Comparison of ENCODE assay signal across 1 cellular context in the genomic region with DNA sequence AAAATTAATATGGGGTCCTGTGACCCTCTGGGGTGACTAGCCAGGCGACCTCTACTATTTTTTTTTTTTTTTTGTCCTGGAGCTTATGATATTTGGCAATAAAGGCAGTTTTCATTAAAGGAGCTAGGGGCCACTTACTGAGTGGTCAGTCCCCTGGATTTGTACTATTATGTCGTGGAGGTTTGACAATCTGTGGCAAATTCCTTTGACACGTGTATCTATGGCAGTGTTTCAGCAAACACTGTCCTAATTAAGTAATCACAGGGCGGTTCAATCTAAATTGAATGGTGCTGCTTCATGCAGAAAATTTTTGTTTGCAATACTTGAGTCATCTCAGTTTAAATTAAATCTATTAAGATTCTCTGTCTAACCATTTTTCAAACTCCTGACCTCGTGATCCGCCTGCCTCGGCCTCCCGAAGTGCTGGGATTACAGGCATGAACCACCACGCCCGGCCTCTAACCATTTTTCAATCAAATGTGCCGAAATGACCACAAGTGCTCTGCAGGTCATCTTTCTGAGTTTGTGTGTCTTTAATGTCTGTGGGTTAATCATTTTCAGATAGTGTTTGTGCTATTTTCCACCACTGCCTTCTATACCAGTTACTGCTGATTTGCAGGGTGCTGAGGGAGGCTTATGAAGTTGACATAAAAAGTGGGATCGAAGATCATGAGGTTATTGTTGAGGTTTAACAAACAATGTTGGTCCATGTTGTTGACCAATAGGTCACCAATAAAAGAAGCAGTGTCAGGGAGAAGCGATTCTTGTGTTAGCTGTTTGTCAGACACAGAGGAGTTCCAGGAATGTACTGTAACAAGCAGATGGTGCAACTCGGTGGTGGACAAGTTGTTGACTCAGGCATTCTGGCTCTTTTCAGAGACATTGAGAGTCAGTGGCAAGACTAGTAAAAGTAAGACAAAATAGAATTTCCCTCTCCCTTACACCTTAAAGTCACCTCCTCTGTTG.
A peak's percentile ranks its signal among the peaks of the same experiment; 100 is the strongest.
TF ChIP-seq lines count a peak whose summit lies in the region.

No MANE protein-coding gene starts in this region.

TF ChIP-seq in HepG2, 621 proteins besides CTCF, POLR2A, EP300 and RAD21 (continued from another document and continues in another):
- TF ChIP-seq, protein P1, sequence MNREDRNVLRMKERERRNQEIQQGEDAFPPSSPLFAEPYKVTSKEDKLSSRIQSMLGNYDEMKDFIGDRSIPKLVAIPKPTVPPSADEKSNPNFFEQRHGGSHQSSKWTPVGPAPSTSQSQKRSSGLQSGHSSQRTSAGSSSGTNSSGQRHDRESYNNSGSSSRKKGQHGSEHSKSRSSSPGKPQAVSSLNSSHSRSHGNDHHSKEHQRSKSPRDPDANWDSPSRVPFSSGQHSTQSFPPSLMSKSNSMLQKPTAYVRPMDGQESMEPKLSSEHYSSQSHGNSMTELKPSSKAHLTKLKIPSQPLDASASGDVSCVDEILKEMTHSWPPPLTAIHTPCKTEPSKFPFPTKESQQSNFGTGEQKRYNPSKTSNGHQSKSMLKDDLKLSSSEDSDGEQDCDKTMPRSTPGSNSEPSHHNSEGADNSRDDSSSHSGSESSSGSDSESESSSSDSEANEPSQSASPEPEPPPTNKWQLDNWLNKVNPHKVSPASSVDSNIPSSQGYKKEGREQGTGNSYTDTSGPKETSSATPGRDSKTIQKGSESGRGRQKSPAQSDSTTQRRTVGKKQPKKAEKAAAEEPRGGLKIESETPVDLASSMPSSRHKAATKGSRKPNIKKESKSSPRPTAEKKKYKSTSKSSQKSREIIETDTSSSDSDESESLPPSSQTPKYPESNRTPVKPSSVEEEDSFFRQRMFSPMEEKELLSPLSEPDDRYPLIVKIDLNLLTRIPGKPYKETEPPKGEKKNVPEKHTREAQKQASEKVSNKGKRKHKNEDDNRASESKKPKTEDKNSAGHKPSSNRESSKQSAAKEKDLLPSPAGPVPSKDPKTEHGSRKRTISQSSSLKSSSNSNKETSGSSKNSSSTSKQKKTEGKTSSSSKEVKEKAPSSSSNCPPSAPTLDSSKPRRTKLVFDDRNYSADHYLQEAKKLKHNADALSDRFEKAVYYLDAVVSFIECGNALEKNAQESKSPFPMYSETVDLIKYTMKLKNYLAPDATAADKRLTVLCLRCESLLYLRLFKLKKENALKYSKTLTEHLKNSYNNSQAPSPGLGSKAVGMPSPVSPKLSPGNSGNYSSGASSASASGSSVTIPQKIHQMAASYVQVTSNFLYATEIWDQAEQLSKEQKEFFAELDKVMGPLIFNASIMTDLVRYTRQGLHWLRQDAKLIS (CRISPR knock-in tag; IDR thresholded peaks at IDR 0.05) = peak; percentile 81; the same call in 1 of the 2 replicates
- TF ChIP-seq PITX1 (CRISPR knock-in tag; IDR thresholded peaks at IDR 0.05) = peak; percentile 97
- no peak for TF ChIP-seq ZC3H4 (CRISPR knock-in tag; IDR thresholded peaks at IDR 0.05; ENCODE audit: borderline replicate concordance)
- no peak for TF ChIP-seq KLF15 (CRISPR knock-in tag; IDR thresholded peaks at IDR 0.05; ENCODE audit: borderline replicate concordance)
- TF ChIP-seq ZNF160 (CRISPR knock-in tag; IDR thresholded peaks at IDR 0.05) = no peak; the same call in 1 of the 2 replicates
- peak; percentile 43; the same call in 1 of the 2 replicates for TF ChIP-seq ARNT2 (CRISPR knock-in tag; IDR thresholded peaks at IDR 0.05; ENCODE audit: low read depth)
- TF ChIP-seq SRSF4 (IDR thresholded peaks at IDR 0.05; ENCODE audit: low read depth, low read length, poor library complexity, severe bottlenecking) = no peak
- TF ChIP-seq, protein P2, sequence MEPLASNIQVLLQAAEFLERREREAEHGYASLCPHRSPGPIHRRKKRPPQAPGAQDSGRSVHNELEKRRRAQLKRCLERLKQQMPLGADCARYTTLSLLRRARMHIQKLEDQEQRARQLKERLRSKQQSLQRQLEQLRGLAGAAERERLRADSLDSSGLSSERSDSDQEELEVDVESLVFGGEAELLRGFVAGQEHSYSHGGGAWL (CRISPR knock-in tag; IDR thresholded peaks at IDR 0.05) = no peak
- TF ChIP-seq, protein P3, sequence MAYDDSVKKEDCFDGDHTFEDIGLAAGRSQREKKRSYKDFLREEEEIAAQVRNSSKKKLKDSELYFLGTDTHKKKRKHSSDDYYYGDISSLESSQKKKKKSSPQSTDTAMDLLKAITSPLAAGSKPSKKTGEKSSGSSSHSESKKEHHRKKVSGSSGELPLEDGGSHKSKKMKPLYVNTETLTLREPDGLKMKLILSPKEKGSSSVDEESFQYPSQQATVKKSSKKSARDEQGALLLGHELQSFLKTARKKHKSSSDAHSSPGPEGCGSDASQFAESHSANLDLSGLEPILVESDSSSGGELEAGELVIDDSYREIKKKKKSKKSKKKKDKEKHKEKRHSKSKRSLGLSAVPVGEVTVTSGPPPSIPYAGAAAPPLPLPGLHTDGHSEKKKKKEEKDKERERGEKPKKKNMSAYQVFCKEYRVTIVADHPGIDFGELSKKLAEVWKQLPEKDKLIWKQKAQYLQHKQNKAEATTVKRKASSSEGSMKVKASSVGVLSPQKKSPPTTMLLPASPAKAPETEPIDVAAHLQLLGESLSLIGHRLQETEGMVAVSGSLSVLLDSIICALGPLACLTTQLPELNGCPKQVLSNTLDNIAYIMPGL (CRISPR knock-in tag; IDR thresholded peaks at IDR 0.05; ENCODE audit: borderline replicate concordance in 1 of 2, low read depth in 1 of 2) = peak in 1 of 2 experiments; percentile 40; a peak in 1 of 4 replicates
- no peak for TF ChIP-seq NONO (IDR thresholded peaks at IDR 0.05)
- TF ChIP-seq NONO (CRISPR knock-in tag; conservative IDR thresholded peaks at IDR 0.05) = peak; percentile 96
- TF ChIP-seq DR1 (CRISPR knock-in tag; IDR thresholded peaks at IDR 0.05) = no peak; the same call in none of the 2 replicates
- peak; percentile 54; the same call in 1 of the 2 replicates for TF ChIP-seq FOXC1 (CRISPR knock-in tag; IDR thresholded peaks at IDR 0.05; ENCODE audit: borderline replicate concordance)
- TF ChIP-seq, protein P4, sequence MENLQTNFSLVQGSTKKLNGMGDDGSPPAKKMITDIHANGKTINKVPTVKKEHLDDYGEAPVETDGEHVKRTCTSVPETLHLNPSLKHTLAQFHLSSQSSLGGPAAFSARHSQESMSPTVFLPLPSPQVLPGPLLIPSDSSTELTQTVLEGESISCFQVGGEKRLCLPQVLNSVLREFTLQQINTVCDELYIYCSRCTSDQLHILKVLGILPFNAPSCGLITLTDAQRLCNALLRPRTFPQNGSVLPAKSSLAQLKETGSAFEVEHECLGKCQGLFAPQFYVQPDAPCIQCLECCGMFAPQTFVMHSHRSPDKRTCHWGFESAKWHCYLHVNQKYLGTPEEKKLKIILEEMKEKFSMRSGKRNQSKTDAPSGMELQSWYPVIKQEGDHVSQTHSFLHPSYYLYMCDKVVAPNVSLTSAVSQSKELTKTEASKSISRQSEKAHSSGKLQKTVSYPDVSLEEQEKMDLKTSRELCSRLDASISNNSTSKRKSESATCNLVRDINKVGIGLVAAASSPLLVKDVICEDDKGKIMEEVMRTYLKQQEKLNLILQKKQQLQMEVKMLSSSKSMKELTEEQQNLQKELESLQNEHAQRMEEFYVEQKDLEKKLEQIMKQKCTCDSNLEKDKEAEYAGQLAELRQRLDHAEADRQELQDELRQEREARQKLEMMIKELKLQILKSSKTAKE (CRISPR knock-in tag; IDR thresholded peaks at IDR 0.05; ENCODE audit: borderline replicate concordance) = peak; percentile 95
- peak; percentile 62; the same call in 1 of the 2 replicates for TF ChIP-seq RFXAP (CRISPR knock-in tag; IDR thresholded peaks at IDR 0.05; ENCODE audit: borderline replicate concordance)
- TF ChIP-seq RCOR2 (CRISPR knock-in tag; IDR thresholded peaks at IDR 0.05) = peak; percentile 93
- no peak for TF ChIP-seq HDAC6 (IDR thresholded peaks at IDR 0.05; ENCODE audit: low read depth, low read length)
- peak; percentile 99 for TF ChIP-seq FOXP1 (IDR thresholded peaks at IDR 0.05)
- TF ChIP-seq FOXP1 (CRISPR knock-in tag; IDR thresholded peaks at IDR 0.05) = peak; percentile 99
- TF ChIP-seq SRSF1 (optimal IDR thresholded peaks at IDR 0.05; ENCODE audit: low read depth, low read length) = no peak
- peak; percentile 85 for TF ChIP-seq JUND (CRISPR knock-in tag; IDR thresholded peaks at IDR 0.05)
- TF ChIP-seq HES4 (CRISPR knock-in tag; IDR thresholded peaks at IDR 0.05; ENCODE audit: borderline replicate concordance) = no peak
- peak; percentile 90 for TF ChIP-seq MAFF (IDR thresholded peaks at IDR 0.05; ENCODE audit: low read depth, low read length)
- peak; percentile 99 for TF ChIP-seq REPIN1 (CRISPR knock-in tag; IDR thresholded peaks at IDR 0.05; ENCODE audit: borderline replicate concordance, low read depth)
- TF ChIP-seq ZNF230 (CRISPR knock-in tag; IDR thresholded peaks at IDR 0.05) = no peak
- no peak for TF ChIP-seq CENPX (CRISPR knock-in tag; IDR thresholded peaks at IDR 0.05)
- TF ChIP-seq EED (CRISPR knock-in tag; IDR thresholded peaks at IDR 0.05) = no peak; the same call in 1 of the 2 replicates
- TF ChIP-seq, protein P5, sequence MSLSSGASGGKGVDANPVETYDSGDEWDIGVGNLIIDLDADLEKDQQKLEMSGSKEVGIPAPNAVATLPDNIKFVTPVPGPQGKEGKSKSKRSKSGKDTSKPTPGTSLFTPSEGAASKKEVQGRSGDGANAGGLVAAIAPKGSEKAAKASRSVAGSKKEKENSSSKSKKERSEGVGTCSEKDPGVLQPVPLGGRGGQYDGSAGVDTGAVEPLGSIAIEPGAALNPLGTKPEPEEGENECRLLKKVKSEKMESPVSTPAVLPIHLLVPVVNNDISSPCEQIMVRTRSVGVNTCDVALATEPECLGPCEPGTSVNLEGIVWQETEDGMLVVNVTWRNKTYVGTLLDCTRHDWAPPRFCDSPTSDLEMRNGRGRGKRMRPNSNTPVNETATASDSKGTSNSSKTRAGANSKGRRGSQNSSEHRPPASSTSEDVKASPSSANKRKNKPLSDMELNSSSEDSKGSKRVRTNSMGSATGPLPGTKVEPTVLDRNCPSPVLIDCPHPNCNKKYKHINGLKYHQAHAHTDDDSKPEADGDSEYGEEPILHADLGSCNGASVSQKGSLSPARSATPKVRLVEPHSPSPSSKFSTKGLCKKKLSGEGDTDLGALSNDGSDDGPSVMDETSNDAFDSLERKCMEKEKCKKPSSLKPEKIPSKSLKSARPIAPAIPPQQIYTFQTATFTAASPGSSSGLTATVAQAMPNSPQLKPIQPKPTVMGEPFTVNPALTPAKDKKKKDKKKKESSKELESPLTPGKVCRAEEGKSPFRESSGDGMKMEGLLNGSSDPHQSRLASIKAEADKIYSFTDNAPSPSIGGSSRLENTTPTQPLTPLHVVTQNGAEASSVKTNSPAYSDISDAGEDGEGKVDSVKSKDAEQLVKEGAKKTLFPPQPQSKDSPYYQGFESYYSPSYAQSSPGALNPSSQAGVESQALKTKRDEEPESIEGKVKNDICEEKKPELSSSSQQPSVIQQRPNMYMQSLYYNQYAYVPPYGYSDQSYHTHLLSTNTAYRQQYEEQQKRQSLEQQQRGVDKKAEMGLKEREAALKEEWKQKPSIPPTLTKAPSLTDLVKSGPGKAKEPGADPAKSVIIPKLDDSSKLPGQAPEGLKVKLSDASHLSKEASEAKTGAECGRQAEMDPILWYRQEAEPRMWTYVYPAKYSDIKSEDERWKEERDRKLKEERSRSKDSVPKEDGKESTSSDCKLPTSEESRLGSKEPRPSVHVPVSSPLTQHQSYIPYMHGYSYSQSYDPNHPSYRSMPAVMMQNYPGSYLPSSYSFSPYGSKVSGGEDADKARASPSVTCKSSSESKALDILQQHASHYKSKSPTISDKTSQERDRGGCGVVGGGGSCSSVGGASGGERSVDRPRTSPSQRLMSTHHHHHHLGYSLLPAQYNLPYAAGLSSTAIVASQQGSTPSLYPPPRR (CRISPR knock-in tag; IDR thresholded peaks at IDR 0.05; ENCODE audit: borderline replicate concordance) = peak; percentile 99
- TF ChIP-seq, protein P6, sequence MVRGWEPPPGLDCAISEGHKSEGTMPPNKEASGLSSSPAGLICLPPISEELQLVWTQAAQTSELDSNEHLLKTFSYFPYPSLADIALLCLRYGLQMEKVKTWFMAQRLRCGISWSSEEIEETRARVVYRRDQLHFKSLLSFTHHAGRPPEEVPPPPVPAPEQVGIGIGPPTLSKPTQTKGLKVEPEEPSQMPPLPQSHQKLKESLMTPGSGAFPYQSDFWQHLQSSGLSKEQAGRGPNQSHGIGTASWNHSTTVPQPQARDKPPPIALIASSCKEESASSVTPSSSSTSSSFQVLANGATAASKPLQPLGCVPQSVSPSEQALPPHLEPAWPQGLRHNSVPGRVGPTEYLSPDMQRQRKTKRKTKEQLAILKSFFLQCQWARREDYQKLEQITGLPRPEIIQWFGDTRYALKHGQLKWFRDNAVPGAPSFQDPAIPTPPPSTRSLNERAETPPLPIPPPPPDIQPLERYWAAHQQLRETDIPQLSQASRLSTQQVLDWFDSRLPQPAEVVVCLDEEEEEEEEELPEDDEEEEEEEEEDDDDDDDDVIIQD (CRISPR knock-in tag; IDR thresholded peaks at IDR 0.05; ENCODE audit: low read depth) = peak; percentile 98
- TF ChIP-seq ZBTB3 (CRISPR knock-in tag; IDR thresholded peaks at IDR 0.05; ENCODE audit: borderline replicate concordance, low read depth) = 0 out of 2 replicates have a peak, but pooled peaks have one; percentile 78
- TF ChIP-seq ZNF644 (CRISPR knock-in tag; IDR thresholded peaks at IDR 0.05; ENCODE audit: low read depth) = peak; percentile 67; the same call in 1 of the 2 replicates
- no peak for TF ChIP-seq GABPA (IDR thresholded peaks at IDR 0.05; ENCODE audit: low read depth, low read length)
- TF ChIP-seq GABPA (CRISPR knock-in tag; IDR thresholded peaks at IDR 0.05; ENCODE audit: low read depth) = peak; percentile 67
- no peak for TF ChIP-seq RBM39 (IDR thresholded peaks at IDR 0.05; ENCODE audit: low read depth, low read length, poor library complexity, severe bottlenecking)
- TF ChIP-seq RBM22 (optimal IDR thresholded peaks at IDR 0.05; ENCODE audit: low read length) = no peak
- no peak for TF ChIP-seq TAF1 (CRISPR knock-in tag; IDR thresholded peaks at IDR 0.05)
- no peak for TF ChIP-seq ZNF253 (CRISPR knock-in tag; IDR thresholded peaks at IDR 0.05; ENCODE audit: borderline replicate concordance)
- peak; percentile 82; the same call in 1 of the 2 replicates for TF ChIP-seq ZNF747 (CRISPR knock-in tag; IDR thresholded peaks at IDR 0.05; ENCODE audit: borderline replicate concordance)
- TF ChIP-seq ETV6 (CRISPR knock-in tag; conservative IDR thresholded peaks at IDR 0.05) = no peak; the same call in 1 of the 2 replicates
- TF ChIP-seq HMG20A (CRISPR knock-in tag; IDR thresholded peaks at IDR 0.05; ENCODE audit: borderline replicate concordance) = peak; percentile 100
- TF ChIP-seq, protein P7, sequence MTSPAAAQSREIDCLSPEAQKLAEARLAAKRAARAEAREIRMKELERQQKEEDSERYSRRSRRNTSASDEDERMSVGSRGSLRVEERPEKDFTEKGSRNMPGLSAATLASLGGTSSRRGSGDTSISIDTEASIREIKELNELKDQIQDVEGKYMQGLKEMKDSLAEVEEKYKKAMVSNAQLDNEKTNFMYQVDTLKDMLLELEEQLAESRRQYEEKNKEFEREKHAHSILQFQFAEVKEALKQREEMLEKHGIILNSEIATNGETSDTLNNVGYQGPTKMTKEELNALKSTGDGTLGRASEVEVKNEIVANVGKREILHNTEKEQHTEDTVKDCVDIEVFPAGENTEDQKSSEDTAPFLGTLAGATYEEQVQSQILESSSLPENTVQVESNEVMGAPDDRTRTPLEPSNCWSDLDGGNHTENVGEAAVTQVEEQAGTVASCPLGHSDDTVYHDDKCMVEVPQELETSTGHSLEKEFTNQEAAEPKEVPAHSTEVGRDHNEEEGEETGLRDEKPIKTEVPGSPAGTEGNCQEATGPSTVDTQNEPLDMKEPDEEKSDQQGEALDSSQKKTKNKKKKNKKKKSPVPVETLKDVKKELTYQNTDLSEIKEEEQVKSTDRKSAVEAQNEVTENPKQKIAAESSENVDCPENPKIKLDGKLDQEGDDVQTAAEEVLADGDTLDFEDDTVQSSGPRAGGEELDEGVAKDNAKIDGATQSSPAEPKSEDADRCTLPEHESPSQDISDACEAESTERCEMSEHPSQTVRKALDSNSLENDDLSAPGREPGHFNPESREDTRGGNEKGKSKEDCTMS (CRISPR knock-in tag; conservative IDR thresholded peaks at IDR 0.05) = no peak
- TF ChIP-seq REL (CRISPR knock-in tag; conservative IDR thresholded peaks at IDR 0.05) = no peak
- TF ChIP-seq SSRP1 (CRISPR knock-in tag; IDR thresholded peaks at IDR 0.05) = peak; percentile 59; the same call in 1 of the 2 replicates
